In genomic region chr1:59557549-59557885, GRCh38 we compare ENCODE assay signal across 17 cellular contexts.
A peak's percentile ranks its signal among the peaks of the same experiment; 100 is the strongest.
DNase-seq lines count a peak whose midpoint lies in the region; TF ChIP-seq lines count a peak whose summit lies in the region.
"Had no signal": no experiment of that assay in that cellular context is flagged by ENCODE, and none has a peak within 500 bp of the region (broad histone marks: within the 10 kb centered on the region; RNA-seq: fewer than 3 reads in every experiment).

No MANE protein-coding gene starts in this region.

- peaks cover 32% of the 10 kb centered on the region for H3K9me3 ChIP-seq in endodermal cell (ENCODE audit: control insufficient read depth, low read length)
- H3K9me3 ChIP-seq in tibial artery = no peaks in the 10 kb centered on the region
- H3K9me3 ChIP-seq: BE2C had no signal

- H3K27me3 ChIP-seq in endodermal cell (ENCODE audit: control insufficient read depth, insufficient read depth, low read length, poor library complexity, severe bottlenecking) (no peaks in the 10 kb centered on the region), tibial artery (no peaks in the 10 kb centered on the region)
- H3K27me3 ChIP-seq: BE2C had no signal

- H3K4me1 Mint-ChIP-seq in Calu3 (ENCODE audit: low read depth, unreplicated experiment) = peaks cover 60% of the 10 kb centered on the region
- H3K4me1 Mint-ChIP-seq in endodermal cell = peaks cover 37% of the 10 kb centered on the region
- H3K4me1 Mint-ChIP-seq in nephron = peaks cover 44% of the 10 kb centered on the region
- peaks cover 46% of the 10 kb centered on the region for H3K4me1 Mint-ChIP-seq in type B pancreatic cell (ENCODE audit: unreplicated experiment)

- TF ChIP-seq CTCF in Calu3 (IDR thresholded peaks at IDR 0.05; ENCODE audit: unreplicated experiment) (no peak), endodermal cell (conservative IDR thresholded peaks at IDR 0.05) (no peak), nephron (IDR thresholded peaks at IDR 0.05; ENCODE audit: unreplicated experiment in 3 of 3) (no peak), type B pancreatic cell (conservative IDR thresholded peaks at IDR 0.05) (no peak), tibial artery (IDR thresholded peaks at IDR 0.05) (no peak)

- H3K9ac ChIP-seq in endodermal cell (ENCODE audit: extremely low read depth, low read length, poor library complexity, severe bottlenecking) = no peak overlapping the region

- peak overlapping the region; percentile 24 for H3K4me3 Mint-ChIP-seq in Calu3 (ENCODE audit: low read depth, unreplicated experiment)
- no peak overlapping the region for H3K4me3 Mint-ChIP-seq in endodermal cell
- no peak overlapping the region for H3K4me3 Mint-ChIP-seq in nephron
- no peak overlapping the region for H3K4me3 Mint-ChIP-seq in type B pancreatic cell
- H3K4me3 Mint-ChIP-seq: CD4-positive, alpha-beta memory T cell; HFFc6 had no signal

- H3K4me3 ChIP-seq in endodermal cell (ENCODE audit: low read length) (peak overlapping the region; percentile 32), tibial artery (no peak overlapping the region)

- 89% methylated on average over 1 of the region's 1 CpG; no CpG with 5 or more reads in 1 of the 2 experiments for WGBS in endodermal cell (ENCODE audit: insufficient coverage in 1 of 2, insufficient read length in 1 of 2), 2 experiments

- H3K27me3 Mint-ChIP-seq in Calu3 (ENCODE audit: unreplicated experiment) (no peaks in the 10 kb centered on the region), endodermal cell (ENCODE audit: insufficient read depth) (no peaks in the 10 kb centered on the region), nephron (ENCODE audit: low read depth) (no peaks in the 10 kb centered on the region), type B pancreatic cell (no peaks in the 10 kb centered on the region)
- H3K27me3 Mint-ChIP-seq: CD4-positive, alpha-beta memory T cell had no signal

- CTCF ChIA-PET in Calu3 (lab: Charles Lee) = interaction anchor here (1.4 kb wide), 1 partner anchor 58 kb away, joined by 6 read pairs; no protein-coding TSS in a partner anchor

- BruUV-seq in Calu3 (replicated peaks; lab: Mats Ljungman, UMichigan) = no TSS peak

- DNase-seq in Calu3 (no peak), endodermal cell (no peak), type B pancreatic cell (ENCODE audit: extremely low spot score, unreplicated experiment) (no peak), Ammon's horn (ENCODE audit: low spot score) (no peak), tibial artery (no peak), NCI-H1436 (lab: John Stamatoyannopoulos, UW) (no peak)
- DNase-seq: BE2C; CD4-positive, alpha-beta memory T cell; COR-L47; GF-D8; HCEC 1CT; HFFc6; IMR-90; KBM-7 had no signal

- H3K36me3 ChIP-seq in endodermal cell (ENCODE audit: control insufficient read depth, insufficient read depth, low read length) (no peaks in the 10 kb centered on the region), tibial artery (peaks cover 0 to 5% (median 4%) of the 10 kb centered on the region in 3 donors)
- H3K36me3 ChIP-seq: BE2C had no signal

- H3K9me3 Mint-ChIP-seq in Calu3 (ENCODE audit: low read depth, unreplicated experiment) = peaks cover 6% of the 10 kb centered on the region
- H3K9me3 Mint-ChIP-seq in endodermal cell = peaks cover 34% of the 10 kb centered on the region
- H3K9me3 Mint-ChIP-seq in nephron = peaks cover 30% of the 10 kb centered on the region
- peaks cover 10% of the 10 kb centered on the region for H3K9me3 Mint-ChIP-seq in type B pancreatic cell

- H3K36me3 Mint-ChIP-seq in Calu3 (ENCODE audit: insufficient read depth, unreplicated experiment) = peaks cover 11% of the 10 kb centered on the region
- H3K36me3 Mint-ChIP-seq in endodermal cell (ENCODE audit: low read depth) = peaks cover 23% of the 10 kb centered on the region
- H3K36me3 Mint-ChIP-seq in nephron (ENCODE audit: low read depth) = peaks cover 41% of the 10 kb centered on the region
- H3K36me3 Mint-ChIP-seq in type B pancreatic cell = peaks cover 25% of the 10 kb centered on the region

- H3K27ac ChIP-seq in endodermal cell (ENCODE audit: low read depth, low read length) (no peak overlapping the region), tibial artery (no peak overlapping the region)
- H3K27ac ChIP-seq: C4-2B, HL-60 had no signal

- H3K27ac Mint-ChIP-seq in Calu3 (ENCODE audit: unreplicated experiment) (peak overlapping the region; percentile 82), endodermal cell (no peak overlapping the region), nephron (peak overlapping the region; percentile 75 to 86 (median 84)), type B pancreatic cell (peak overlapping the region; percentile 43)
- H3K27ac Mint-ChIP-seq: CD4-positive, alpha-beta memory T cell; HFFc6 had no signal

- H3K4me1 ChIP-seq in endodermal cell (ENCODE audit: control insufficient read depth, insufficient read depth, low read length) (peaks cover 5% of the 10 kb centered on the region), tibial artery (peaks cover 0 to 15% (median 5%) of the 10 kb centered on the region in 4 donors)
- H3K4me1 ChIP-seq: BE2C had no signal

- intact Hi-C loops in Calu3 (cut with micrococcal nuclease; ENCODE audit: unreplicated experiment) = loop anchor here (2.0 to 10.0 kb wide), 5 partner anchors 57 to 773 kb away; partner anchors contain the start of genes FGGY and JUN
- intact Hi-C loops in tibial artery (cut with DNase I; ENCODE audit: low total_unique reads) = no loop called here
